In genomic region chr1:150213170-150214098, GRCh38 we compare ENCODE assay signal across 8 cellular contexts. TPM values are rescaled to one million over a fixed set of nuclear protein-coding genes. Genes with fewer than 3 reads are reported as not detected.
DNase-seq lines count a peak whose midpoint lies in the region; ATAC-seq, FAIRE-seq and TF ChIP-seq lines count a peak whose summit lies in the region.

No MANE protein-coding gene starts in this region.

- H3K9me3 ChIP-seq in A549, result no peaks in the 10 kb centered on the region
- H3K9me3 ChIP-seq in effector memory CD4-positive, alpha-beta T cell (ENCODE audit: control insufficient read depth, low read length), result no peaks in the 10 kb centered on the region

- peak; percentile 68 for TF ChIP-seq CTCF in A549 (IDR thresholded peaks at IDR 0.05)

- CTCF ChIA-PET in A549 (lab: Yijun Ruan, JAX), result interaction anchor here (0.6 to 2.3 kb wide), 5 partner anchors 10 to 117 kb away, joined by 3 to 9 read pairs (median 4); no protein-coding TSS in a partner anchor

- peak; percentile 18; the same call in 1 of the 2 replicates for TF ChIP-seq POLR2A in A549 (IDR thresholded peaks at IDR 0.05; ENCODE audit: low read length)

- POLR2A ChIA-PET in A549 (lab: Yijun Ruan, JAX), result no interaction called here

- WGBS in A549 (ENCODE audit: missing lambda C conversion rate), result 17% methylated on average over 38 of the region's 38 CpGs

- FAIRE-seq in A549 (lab: Jason Lieb, UNC), result peak; percentile 94

- H3K36me3 ChIP-seq in effector memory CD4-positive, alpha-beta T cell (ENCODE audit: control insufficient read depth, insufficient read depth, low read length), result no peaks in the 10 kb centered on the region

- peak overlapping the region; percentile 42 for H3K4me3 ChIP-seq in A549
- peak overlapping the region; percentile 46 for H3K4me3 ChIP-seq in effector memory CD4-positive, alpha-beta T cell (ENCODE audit: insufficient read depth, low read depth, low read length, poor library complexity, severe bottlenecking)

- TF ChIP-seq RAD21 in A549 (conservative IDR thresholded peaks at IDR 0.05 in 1 of 2, IDR thresholded peaks at IDR 0.05 in 1 of 2), result peak; percentile 38 to 47

- ATAC-seq in A549, result peak; percentile 100
- peak; percentile 93 for ATAC-seq in GM18867 (IDR thresholded peaks at IDR 0.05; ENCODE audit: unreplicated experiment)
- ATAC-seq in HG03196 (IDR thresholded peaks at IDR 0.05; ENCODE audit: unreplicated experiment), result peak; percentile 95

- peak overlapping the region; percentile 77 for H3K4me2 ChIP-seq in A549

- peak overlapping the region; percentile 71 to 86 for H3K27ac ChIP-seq in A549
- H3K27ac ChIP-seq in effector memory CD4-positive, alpha-beta T cell (ENCODE audit: insufficient read depth, low read length, poor library complexity, severe bottlenecking), result peak overlapping the region; percentile 74

- H3K27me3 ChIP-seq in effector memory CD4-positive, alpha-beta T cell (replicated peaks; ENCODE audit: control insufficient read depth, insufficient read depth, low read length, poor library complexity, severe bottlenecking), result no peaks in the 10 kb centered on the region

- peaks cover 8% of the 10 kb centered on the region; the same call in 1 of the 3 replicates for H3K4me1 ChIP-seq in A549
- no peaks in the 10 kb centered on the region for H3K4me1 ChIP-seq in effector memory CD4-positive, alpha-beta T cell (ENCODE audit: control insufficient read depth, insufficient read depth, low read length, poor library complexity, severe bottlenecking)

- peak; percentile 98 for DNase-seq in A549 (ENCODE audit: low read depth in 1 of 2, low spot score in 1 of 2)
- peak; percentile 93 for DNase-seq in NCI-H774 (lab: John Stamatoyannopoulos, UW)
- DNase-seq in activated CD8-positive, alpha-beta memory T cell treated with anti-CD3 and anti-CD28 coated beads for 24 hours, result peak; percentile 92
- DNase-seq in effector memory CD4-positive, alpha-beta T cell, result peak; percentile 78 to 88 (median 82)
- peak; percentile 89 to 93 for DNase-seq in lung microvascular endothelial cell (ENCODE audit: low read depth in 2 of 2)
- peak; percentile 84 to 91 (median 88) for DNase-seq in stimulated activated CD4-positive, alpha-beta T cell treated with anti-CD3 and anti-CD28 coated beads, TNF-alpha, amount 100 ng/mL, for 48 hours (ENCODE audit: low read depth in 3 of 3)

- TF ChIP-seq EP300 in A549 (IDR thresholded peaks at IDR 0.05), result no peak

TF ChIP-seq in A549, 52 proteins besides CTCF, POLR2A, EP300 and RAD21:
- TF ChIP-seq CEBPB (IDR thresholded peaks at IDR 0.05) (peak in 1 of 2 experiments; percentile 5; a peak in 1 of 4 replicates), HEYL (CRISPR knock-in tag; IDR thresholded peaks at IDR 0.05) (0 out of 2 replicates have a peak, but pooled peaks have one; percentile 16), ATOH8 (CRISPR knock-in tag; IDR thresholded peaks at IDR 0.05; ENCODE audit: low read depth) (0 out of 2 replicates have a peak, but pooled peaks have one; percentile 39), FOSB (CRISPR knock-in tag; IDR thresholded peaks at IDR 0.05) (no peak), E2F6 (IDR thresholded peaks at IDR 0.05; ENCODE audit: borderline replicate concordance, low read depth) (peak; percentile 96), RFX5 (IDR thresholded peaks at IDR 0.05) (0 out of 2 replicates have a peak, but pooled peaks have one; percentile 19), BCL3 (IDR thresholded peaks at IDR 0.05) (peak; percentile 78; the same call in 1 of the 3 replicates), HMGXB4 (CRISPR knock-in tag; IDR thresholded peaks at IDR 0.05; ENCODE audit: borderline replicate concordance) (no peak), ZC3H11A (IDR thresholded peaks at IDR 0.05) (no peak), MAX (IDR thresholded peaks at IDR 0.05) (peak; percentile 87), PHF8 (IDR thresholded peaks at IDR 0.05; ENCODE audit: borderline replicate concordance, low read depth) (peak; percentile 61; the same call in 1 of the 2 replicates), ZNF302 (CRISPR knock-in tag; IDR thresholded peaks at IDR 0.05) (0 out of 2 replicates have a peak, but pooled peaks have one; percentile 49), USF2 (IDR thresholded peaks at IDR 0.05) (peak; percentile 96), JUN (IDR thresholded peaks at IDR 0.05) (peak in 1 of 2 experiments; percentile 46; a peak in 2 of 5 replicates)

RNA-seq across cellular contexts. Expression of gene ANP32E, which starts 22.5 kb away (rescaled TPM):
- polyA plus RNA-seq in A549 (2011; rRNA removed), result 31.7 and 60.0 TPM in 2 replicates
- 12.2 and 12.5 TPM in 2 replicates for polyA plus RNA-seq in A549 (2012; cell fraction: cytosol; rRNA removed)
- 2.2 and 5.2 TPM in 2 replicates for polyA plus RNA-seq in A549 (2012; cell fraction: nucleus; rRNA removed)
- 109 to 128 TPM (median 115 TPM) in 3 replicates for polyA plus RNA-seq in A549 (2017; fragmentation: RNase III; extraction: RNeasy Plus Mini Kit Qiagen cat#74134 plus additional on column Dnase treatment)
- 18.6 and 22.1 TPM in 2 replicates for polyA minus RNA-seq in A549 (2011; rRNA and poly(A)+ RNA removed)
- 9.7 and 17.4 TPM in 2 replicates for total RNA-seq in lung microvascular endothelial cell

RNA-seq across cellular contexts. Expression of gene CA14, which starts 44.1 kb away (rescaled TPM):
- polyA plus RNA-seq in A549 (2011; rRNA removed) (not detected in 2 replicates), A549 (2017; fragmentation: RNase III; extraction: RNeasy Plus Mini Kit Qiagen cat#74134 plus additional on column Dnase treatment) (not detected in 3 replicates)
- polyA plus RNA-seq in A549 (2012; cell fraction: cytosol; rRNA removed), result not detected in 2 replicates
- not detected in 2 replicates for polyA plus RNA-seq in A549 (2012; cell fraction: nucleus; rRNA removed)
- polyA minus RNA-seq in A549 (2011; rRNA and poly(A)+ RNA removed), result not detected in 2 replicates
- total RNA-seq in lung microvascular endothelial cell, result not detected in 2 replicates

RNA-seq across cellular contexts. Expression of gene APH1A, which starts 55.4 kb away (rescaled TPM):
- polyA plus RNA-seq in A549 (2011; rRNA removed) (118 and 119 TPM in 2 replicates), A549 (2017; fragmentation: RNase III; extraction: RNeasy Plus Mini Kit Qiagen cat#74134 plus additional on column Dnase treatment) (99.4 to 111 TPM (median 109 TPM) in 3 replicates)
- polyA plus RNA-seq in A549 (2012; cell fraction: cytosol; rRNA removed), result 113 and 155 TPM in 2 replicates
- polyA plus RNA-seq in A549 (2012; cell fraction: nucleus; rRNA removed), result 79.0 and 114 TPM in 2 replicates
- polyA minus RNA-seq in A549 (2011; rRNA and poly(A)+ RNA removed), result 121 and 133 TPM in 2 replicates
- 110 and 128 TPM in 2 replicates for total RNA-seq in lung microvascular endothelial cell

RNA-seq across cellular contexts. Expression of gene C1orf54, which starts 59.2 kb away (rescaled TPM):
- polyA plus RNA-seq in A549 (2011; rRNA removed) (0.16 and 0.19 TPM in 2 replicates), A549 (2017; fragmentation: RNase III; extraction: RNeasy Plus Mini Kit Qiagen cat#74134 plus additional on column Dnase treatment) (0.12 to 0.21 TPM (median 0.12 TPM) in 3 replicates)
- polyA plus RNA-seq in A549 (2012; cell fraction: cytosol; rRNA removed), result 0.11 and 0.14 TPM in 2 replicates
- 0.06 and 0.10 TPM in 2 replicates for polyA plus RNA-seq in A549 (2012; cell fraction: nucleus; rRNA removed)
- not detected in 2 replicates for polyA minus RNA-seq in A549 (2011; rRNA and poly(A)+ RNA removed)
- total RNA-seq in lung microvascular endothelial cell, result 2.4 and 10.5 TPM in 2 replicates

Comparison
In these comparisons a context has a peak if more than half of its experiments do, and no peak if none do; other contexts are left out.
1. Peak in every context shown above with its lines: DNase-seq, ATAC-seq, H3K4me3 ChIP-seq and H3K27ac ChIP-seq.